ENCODE assay signal across 4 cellular contexts in the genomic region with DNA sequence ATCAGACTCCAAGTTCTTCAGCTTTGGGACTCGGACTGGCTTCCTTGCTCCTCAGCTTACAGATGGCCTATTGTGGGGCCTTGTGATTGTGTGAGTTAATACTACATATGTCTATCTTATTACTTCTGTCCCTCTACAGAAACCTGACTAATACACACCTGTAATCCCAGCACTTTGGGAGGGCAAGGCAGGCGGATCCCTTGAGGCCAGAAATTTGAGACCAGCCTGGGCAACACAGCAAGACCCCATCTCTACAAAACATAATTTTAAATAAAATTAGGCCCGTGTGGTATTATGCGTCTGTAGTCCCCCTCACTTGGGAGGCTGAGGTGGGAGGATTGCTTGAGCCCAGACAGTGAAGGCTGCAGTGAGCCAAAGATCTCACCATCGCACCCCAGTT.
TF ChIP-seq lines count a peak whose summit lies in the region.

No MANE protein-coding gene starts in this region.

TF ChIP-seq in HEK293, 187 proteins besides CTCF, POLR2A, EP300 and RAD21:
- TF ChIP-seq ZNF121 (tag by site-specific recombination; IDR thresholded peaks at IDR 0.05): peak; percentile 66; the same call in 1 of the 2 replicates

TF ChIP-seq in WTC11, 78 proteins besides CTCF, POLR2A, EP300 and RAD21:
- TF ChIP-seq ZNF121 (CRISPR knock-in tag; IDR thresholded peaks at IDR 0.05): peak; percentile 49; the same call in 1 of the 2 replicates

TF ChIP-seq in K562, 482 proteins besides CTCF, POLR2A, EP300 and RAD21:
- peak; percentile 18 for TF ChIP-seq RBM25 (IDR thresholded peaks at IDR 0.05; ENCODE audit: low read depth, low read length, severe bottlenecking)
- peak; percentile 77; the same call in 1 of the 2 replicates for TF ChIP-seq ZNF121 (CRISPR knock-in tag; conservative IDR thresholded peaks at IDR 0.05)

TF ChIP-seq in HepG2, 621 proteins besides CTCF, POLR2A, EP300 and RAD21:
- peak; percentile 68; the same call in 1 of the 2 replicates for TF ChIP-seq ZNF121 (CRISPR knock-in tag; IDR thresholded peaks at IDR 0.05)
